ENCODE assay signal across 8 cellular contexts in genomic region chr6:52598123-52598823, GRCh38. TPM values are rescaled to one million over a fixed set of nuclear protein-coding genes. Genes with fewer than 3 reads are reported as not detected.
A peak's percentile ranks its signal among the peaks of the same experiment; 100 is the strongest.
DNase-seq lines count a peak whose midpoint lies in the region; ATAC-seq, FAIRE-seq and TF ChIP-seq lines count a peak whose summit lies in the region.

No MANE protein-coding gene starts in this region.

- no peak for FAIRE-seq in GM12891 (lab: Jason Lieb, UNC)

- no peak for TF ChIP-seq EP300 in sigmoid colon (IDR thresholded peaks at IDR 0.05)

- peak; percentile 50 for ATAC-seq in GM19455 (IDR thresholded peaks at IDR 0.05; ENCODE audit: unreplicated experiment)
- no peak for ATAC-seq in GM21381 (IDR thresholded peaks at IDR 0.05; ENCODE audit: unreplicated experiment)

- peak overlapping the region in 3 of 4 donors; percentile 14 to 41 (median 30) for H3K27ac ChIP-seq in sigmoid colon

- H3K9ac ChIP-seq in iPS-15b (ENCODE audit: low read depth, low read length) = no peak overlapping the region

- intact Hi-C loops in sigmoid colon (cut with DNase I) = loop anchor here (1.0 to 5.0 kb wide), 3 partner anchors 64 to 182 kb away; no protein-coding TSS in a partner anchor

- in situ Hi-C loops in astrocyte of the cerebellum (cut with HindIII; ENCODE audit: low sequenced_read_pairs) = no loop called here

- H3K4me3 ChIP-seq in BE2C (ENCODE audit: low read depth, low read length) (peak overlapping the region; percentile 41), astrocyte of the cerebellum (ENCODE audit: low read depth, low read length) (no peak overlapping the region), iPS-15b (ENCODE audit: low read depth, low read length) (peak overlapping the region; percentile 26), sigmoid colon (peak overlapping the region in 3 of 4 donors; percentile 10 to 36 (median 34))

- no peaks in the 10 kb centered on the region for H3K27me3 ChIP-seq in BE2C
- H3K27me3 ChIP-seq in iPS-15b (ENCODE audit: control insufficient read depth, insufficient read depth, low read length) = no peaks in the 10 kb centered on the region
- no peaks in the 10 kb centered on the region for H3K27me3 ChIP-seq in sigmoid colon

- TF ChIP-seq CTCF in BE2C (IDR thresholded peaks at IDR 0.05; ENCODE audit: low read depth, low read length) (peak; percentile 96), astrocyte of the cerebellum (IDR thresholded peaks at IDR 0.05; ENCODE audit: low read depth, low read length, missing control alignments) (peak; percentile 82), sigmoid colon (IDR thresholded peaks at IDR 0.05) (peak; percentile 71 to 79 (median 73))

- DNase-seq in BE2C (peak; percentile 92), NCI-H524 (lab: John Stamatoyannopoulos, UW) (peak; percentile 69 to 84), astrocyte of the cerebellum (ENCODE audit: low read depth) (no peak), sigmoid colon (peak; percentile 84), GM12891 (ENCODE audit: insufficient read length, low spot score) (no peak)

- TF ChIP-seq POLR2A in sigmoid colon (IDR thresholded peaks at IDR 0.05) (no peak), GM12891 (IDR thresholded peaks at IDR 0.05; ENCODE audit: low read depth, low read length) (no peak)

- 30 to 40% methylated on average over 12 of the region's 12 CpGs for WGBS in sigmoid colon, 2 donors

- H3K36me3 ChIP-seq in BE2C (no peaks in the 10 kb centered on the region), iPS-15b (ENCODE audit: control insufficient read depth, insufficient read depth, low read length) (no peaks in the 10 kb centered on the region), sigmoid colon (no peaks in the 10 kb centered on the region)

- H3K9me3 ChIP-seq in BE2C = no peaks in the 10 kb centered on the region
- no peaks in the 10 kb centered on the region for H3K9me3 ChIP-seq in iPS-15b (ENCODE audit: control insufficient read depth, insufficient read depth, low read length)
- no peaks in the 10 kb centered on the region for H3K9me3 ChIP-seq in sigmoid colon

- H3K4me1 ChIP-seq in BE2C = peaks cover 35% of the 10 kb centered on the region
- peaks cover 10% of the 10 kb centered on the region for H3K4me1 ChIP-seq in iPS-15b (ENCODE audit: control insufficient read depth, insufficient read depth, low read length)
- H3K4me1 ChIP-seq in sigmoid colon = peaks cover 0 to 40% (median 25%) of the 10 kb centered on the region in 4 donors

TF ChIP-seq in GM12891, 5 proteins besides CTCF, POLR2A, EP300 and RAD21:
- TF ChIP-seq SPI1 (IDR thresholded peaks at IDR 0.05; ENCODE audit: low read depth, low read length) = no peak

RNA-seq across cellular contexts. Expression of gene TRAM2, which starts 21.4 kb away (rescaled TPM):
- 5.0 TPM for polyA plus RNA-seq in BE2C (2012; ENCODE audit: insufficient read depth, insufficient read length, low read depth)
- total RNA-seq in sigmoid colon = 10 to 100 TPM in 3 of 4 donors, 1 to 10 TPM in 1; 9.6 to 15.0 (median 12.4) TPM
- 10 to 100 TPM in 1 of 3 donors, 1 to 10 TPM in 2; 1.8 to 13.3 (median 3.6) TPM for polyA plus RNA-seq in sigmoid colon
- polyA plus RNA-seq in GM12891 (2012; ENCODE audit: low read depth, missing spikeins) = 7.5 TPM

Comparison
In these comparisons a context has a peak if more than half of its experiments do, and no peak if none do; other contexts are left out.
1. DNase-seq: peak in BE2C (single experiment), NCI-H524 (2 of 2) and sigmoid colon (single experiment); none in astrocyte of the cerebellum (single experiment) and GM12891 (single experiment).
2. Peak in every context shown above with its lines, with median percentiles within 50 percentile points of each other: CTCF ChIP-seq.